23 cellular contexts compared by ENCODE assay signal in genomic region chr10:12091420-12091819, GRCh38.
"Had no signal": no experiment of that assay in that cellular context is flagged by ENCODE, and none has a peak within 500 bp of the region (broad histone marks: within the 10 kb centered on the region; RNA-seq: fewer than 3 reads in every experiment).

No MANE protein-coding gene starts in this region.

- DNase-seq: IMR-90; Karpas-422; KG1; MG63; NCI-H1092; NCI-H1105 treated with DMSO at 0.1 percent for 48 hours; NCI-H1417 treated with DMSO at 0.1 percent for 48 hours; NCI-H146; NCI-H1694 treated with DMSO at 0.1 percent for 48 hours; NCI-H1930; NCI-H2081; NCI-H2107; NCI-H2227 treated with DMSO at 0.1 percent for 48 hours; NCI-H524; NCI-H526 treated with DMSO at 0.1 percent for 48 hours; NCI-H748 treated with DMSO at 0.1 percent for 48 hours; NK-92 treated with Interleukin-12 subunit alpha and Interleukin-12 subunit beta, amount 100 ng/mL, for 24 hours; Right ventricle myocardium superior; RPMI8226; SIG-M5 had no signal

- H3K27ac ChIP-seq: SJSA1, SK-N-MC had no signal

- H3K9me3 ChIP-seq: MG63, SJSA1 had no signal

- ATAC-seq: HepG2 had no signal

- H3K4me1 ChIP-seq: SJSA1 had no signal

- H3K4me3 ChIP-seq: MG63, SJSA1, SK-N-MC had no signal

- H3K27me3 ChIP-seq: MG63, SJSA1 had no signal

- H3K36me3 ChIP-seq: MG63 had no signal
